In the genomic region with DNA sequence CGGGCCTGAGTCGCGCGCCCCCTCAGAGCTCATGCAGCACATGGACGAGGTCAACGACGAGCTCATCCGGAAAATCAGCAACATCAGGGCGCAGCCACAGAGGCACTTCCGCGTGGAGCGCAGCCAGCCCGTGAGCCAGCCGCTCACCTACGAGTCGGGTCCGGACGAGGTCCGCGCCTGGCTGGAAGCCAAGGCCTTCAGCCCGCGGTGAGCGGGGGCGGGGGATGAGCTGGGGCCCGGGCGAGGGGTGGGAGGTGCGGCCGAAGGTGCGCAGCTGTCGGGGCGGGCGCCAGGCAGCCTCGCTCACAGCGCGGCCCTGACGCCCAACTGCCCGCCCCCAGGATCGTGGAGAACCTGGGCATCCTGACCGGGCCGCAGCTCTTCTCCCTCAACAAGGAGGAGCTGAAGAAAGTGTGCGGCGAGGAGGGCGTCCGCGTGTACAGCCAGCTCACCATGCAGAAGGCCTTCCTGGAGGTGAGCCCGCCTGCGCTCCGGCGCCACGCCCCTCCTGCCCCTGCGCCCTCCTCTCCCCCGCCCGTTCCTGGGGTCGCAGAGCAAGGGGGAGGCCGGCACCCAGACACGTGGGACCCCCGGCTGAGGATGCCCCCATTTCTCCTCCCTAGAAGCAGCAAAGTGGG, we compare ENCODE assay signal across 6 cellular contexts. TPM values are rescaled to one million over a fixed set of nuclear protein-coding genes. Genes with fewer than 3 reads are reported as not detected.
A peak's percentile ranks its signal among the peaks of the same experiment; 100 is the strongest.
DNase-seq lines count a peak whose midpoint lies in the region.

No MANE protein-coding gene starts in this region.

- H3K9me3 ChIP-seq in iPS-18a (ENCODE audit: control insufficient read depth, low read depth, low read length): no peaks in the 10 kb centered on the region

- H3K9ac ChIP-seq in iPS-18a (ENCODE audit: low read length): no peak overlapping the region

- H3K4me3 ChIP-seq in iPS-18a (ENCODE audit: low read length): peak overlapping the region; percentile 42
- peak overlapping the region; percentile 14 for H3K4me3 ChIP-seq in urinary bladder (ENCODE audit: low read depth, low read length)

- peaks cover 40% of the 10 kb centered on the region for H3K27me3 ChIP-seq in iPS-18a (ENCODE audit: control insufficient read depth, insufficient read depth, low read length)

- no peaks in the 10 kb centered on the region for H3K4me1 ChIP-seq in iPS-18a (ENCODE audit: control insufficient read depth, low read depth, low read length)
- H3K4me1 ChIP-seq in urinary bladder (ENCODE audit: insufficient read depth): no peaks in the 10 kb centered on the region

- 6% methylated on average over 57 of the region's 57 CpGs for WGBS in urinary bladder

- no peak overlapping the region for H3K27ac ChIP-seq in iPS-18a (ENCODE audit: low read length)
- peak overlapping the region; percentile 89 for H3K27ac ChIP-seq in urinary bladder (ENCODE audit: low read depth)

- DNase-seq in NAMALWA (ENCODE audit: low spot score): peak; percentile 71
- peak; percentile 83 for DNase-seq in activated CD8-positive, alpha-beta memory T cell treated with anti-CD3 and anti-CD28 coated beads for 24 hours
- no peak for DNase-seq in MV-4-11 (lab: John Stamatoyannopoulos, UW)
- DNase-seq in anterior cingulate cortex (lab: John Stamatoyannopoulos, UW): no peak

- H3K36me3 ChIP-seq in iPS-18a (ENCODE audit: control insufficient read depth, low read depth, low read length): no peaks in the 10 kb centered on the region
- no peaks in the 10 kb centered on the region for H3K36me3 ChIP-seq in urinary bladder (ENCODE audit: insufficient read depth)

RNA-seq across cellular contexts. Expression of gene EPS8L2, which starts 20.4 kb away (rescaled TPM):
- 12.4 TPM for total RNA-seq in urinary bladder
- 23.2 TPM for polyA plus RNA-seq in urinary bladder

RNA-seq across cellular contexts. Expression of gene TALDO1, which starts 20.9 kb away (rescaled TPM):
- total RNA-seq in urinary bladder: 62.9 TPM
- 201 TPM for polyA plus RNA-seq in urinary bladder

RNA-seq across cellular contexts. Expression of gene TMEM80, which starts 30.8 kb away (rescaled TPM):
- 10.8 TPM for total RNA-seq in urinary bladder
- 36.8 TPM for polyA plus RNA-seq in urinary bladder

RNA-seq across cellular contexts. Expression of gene DEAF1, which starts 31.4 kb away (rescaled TPM):
- total RNA-seq in urinary bladder: 14.9 TPM
- polyA plus RNA-seq in urinary bladder: 29.7 TPM

RNA-seq across cellular contexts. Expression of gene GATD1, which starts 50.9 kb away (rescaled TPM):
- total RNA-seq in urinary bladder: 26.4 TPM
- 43.3 TPM for polyA plus RNA-seq in urinary bladder

Comparison
In these comparisons a context has a peak if more than half of its experiments do, and no peak if none do; other contexts are left out.
1. DNase-seq: peak in NAMALWA (single experiment) and activated CD8-positive, alpha-beta memory T cell treated with anti-CD3 and anti-CD28 coated beads for 24 hours (single experiment); none in MV-4-11 (single experiment) and anterior cingulate cortex (0 of 58).